ENCODE assay signal across 13 cellular contexts in genomic region chr17:7017827-7018200, GRCh38. TPM values are rescaled to one million over a fixed set of nuclear protein-coding genes. Genes with fewer than 3 reads are reported as not detected.
A peak's percentile ranks its signal among the peaks of the same experiment; 100 is the strongest.
DNase-seq lines count a peak whose midpoint lies in the region; ATAC-seq, FAIRE-seq and TF ChIP-seq lines count a peak whose summit lies in the region.
"Had no signal": no experiment of that assay in that cellular context is flagged by ENCODE, and none has a peak within 500 bp of the region (broad histone marks: within the 10 kb centered on the region; RNA-seq: fewer than 3 reads in every experiment).

No MANE protein-coding gene starts in this region.

- no peak overlapping the region for H4K5ac ChIP-seq in H1 (ENCODE audit: insufficient read length, low read depth, low read length)

- H3K4ac ChIP-seq in H1 (replicated peaks; ENCODE audit: insufficient read length, low read depth, low read length), result no peak overlapping the region

- H4K20me1 ChIP-seq in H1 (replicated peaks in 1 of 2; ENCODE audit: control insufficient read depth in 1 of 2, insufficient read depth in 2 of 2, low read length in 2 of 2), result no peaks in the 10 kb centered on the region

- TF ChIP-seq EP300 in H1 (IDR thresholded peaks at IDR 0.05; ENCODE audit: borderline replicate concordance in 1 of 2, low read depth in 2 of 2, low read length in 2 of 2), result no peak

- H3K4me1 Mint-ChIP-seq in CD8-positive, alpha-beta T cell (ENCODE audit: low read depth), result peaks cover 70% of the 10 kb centered on the region
- peaks cover 65% of the 10 kb centered on the region for H3K4me1 Mint-ChIP-seq in T-helper 2 cell treated with Interferon-gamma antibody and Interleukin-4, amounts not matched to agents 5 μg/mL and 100 μg/mL, for 36 hours (ENCODE audit: low read depth)

- no peak overlapping the region for H3K14ac ChIP-seq in H1 (ENCODE audit: insufficient read length)

- H3K4me1 ChIP-seq in CD8-positive, alpha-beta T cell (ENCODE audit: insufficient read depth, low read length), result peaks cover 57% of the 10 kb centered on the region
- H3K4me1 ChIP-seq in H1 (replicated peaks in 1 of 4; ENCODE audit: control insufficient read depth in 3 of 4, insufficient read depth in 4 of 4, low read length in 3 of 4) (peaks cover 0 to 30% (median 16%) of the 10 kb centered on the region in 4 experiments; a peak in 6 of 7 replicates), rectal smooth muscle tissue (ENCODE audit: control insufficient read depth, insufficient read depth, low read length) (peaks cover 28% of the 10 kb centered on the region)

- FAIRE-seq in H1 (lab: Jason Lieb, UNC), result no peak

- H2AK5ac ChIP-seq in H1 (ENCODE audit: low read depth, low read length), result no peak overlapping the region

- H3K56ac ChIP-seq in H1 (replicated peaks; ENCODE audit: insufficient read length, low read depth, low read length), result no peak overlapping the region

- no peak overlapping the region for H4K91ac ChIP-seq in H1 (replicated peaks; ENCODE audit: insufficient read length, low read length)

- H2BK120ac ChIP-seq in H1 (replicated peaks; ENCODE audit: low read depth, low read length), result no peak overlapping the region

- no peak for TF ChIP-seq POLR2A in H1 (IDR thresholded peaks at IDR 0.05; ENCODE audit: control extremely low read depth in 1 of 2, low read depth in 2 of 2, low read length in 2 of 2)

- DNase-seq in CD8-positive, alpha-beta T cell, result no peak
- peak; percentile 48 for DNase-seq in T-helper 2 cell treated with Interferon-gamma antibody and Interleukin-4, amounts not matched to agents 5 μg/mL and 100 μg/mL, for 36 hours (ENCODE audit: low spot score)
- DNase-seq in H1 (ENCODE audit: low read depth in 1 of 2, low spot score in 2 of 2) (no peak), NCI-H510A treated with DMSO at 0.1 percent for 48 hours (lab: John Stamatoyannopoulos, UW) (no peak)
- no peak for DNase-seq in stimulated activated CD4-positive, alpha-beta T cell treated with anti-CD3 and anti-CD28 coated beads, Interleukin-2, amount 100 ng/mL, for 24 hours
- DNase-seq: Calu3, HCEC 1CT, NCI-H446 treated with DMSO at 0.1 percent for 48 hours, retina had no signal

- no peak overlapping the region; the same call in 1 of the 2 replicates for H4K8ac ChIP-seq in H1 (ENCODE audit: extremely low read depth, insufficient read depth, low read length)

- H2BK15ac ChIP-seq in H1 (ENCODE audit: low read length), result 0 out of 2 replicates have a peak overlapping the region, but pooled peaks have one; percentile 29

- H3K27ac Mint-ChIP-seq in CD8-positive, alpha-beta T cell, result peak overlapping the region; percentile 24
- H3K27ac Mint-ChIP-seq in T-helper 2 cell treated with Interferon-gamma antibody and Interleukin-4, amounts not matched to agents 5 μg/mL and 100 μg/mL, for 36 hours, result peak overlapping the region; percentile 99

- no peak overlapping the region for H3K18ac ChIP-seq in H1 (ENCODE audit: extremely low read depth, low read length)

- H3K23ac ChIP-seq in H1 (ENCODE audit: insufficient read length), result no peak overlapping the region

- H3K36me3 Mint-ChIP-seq in CD8-positive, alpha-beta T cell, result peaks cover 23% of the 10 kb centered on the region
- H3K36me3 Mint-ChIP-seq in T-helper 2 cell treated with Interferon-gamma antibody and Interleukin-4, amounts not matched to agents 5 μg/mL and 100 μg/mL, for 36 hours (ENCODE audit: low read depth), result peaks cover 38% of the 10 kb centered on the region

- no peaks in the 10 kb centered on the region for H3K27me3 Mint-ChIP-seq in CD8-positive, alpha-beta T cell (ENCODE audit: low read depth)
- H3K27me3 Mint-ChIP-seq in T-helper 2 cell treated with Interferon-gamma antibody and Interleukin-4, amounts not matched to agents 5 μg/mL and 100 μg/mL, for 36 hours (ENCODE audit: low read depth), result no peaks in the 10 kb centered on the region

- whole genome bisulfite sequencing in H1 (ENCODE audit: extremely low coverage in 1 of 2, insufficient coverage in 1 of 2, insufficient read length in 1 of 2, insufficient replicate concordance in 2 of 2, low coverage in 1 of 2, low lambda C conversion rate in 2 of 2, missing lambda C conversion rate in 1 of 2), 2 experiments, result 86% methylated on average over 11 of the region's 12 CpGs; no CpG with 5 or more reads in 1 of the 2 experiments

- peak overlapping the region; percentile 5 for H3K4me3 Mint-ChIP-seq in CD8-positive, alpha-beta T cell
- H3K4me3 Mint-ChIP-seq in T-helper 2 cell treated with Interferon-gamma antibody and Interleukin-4, amounts not matched to agents 5 μg/mL and 100 μg/mL, for 36 hours, result peak overlapping the region; percentile 93

- no peak overlapping the region for H3K4me3 ChIP-seq in CD8-positive, alpha-beta T cell (ENCODE audit: low read depth, low read length)
- H3K4me3 ChIP-seq in H1 (ENCODE audit: extremely low read depth in 1 of 4, insufficient read depth in 2 of 4, low read depth in 3 of 4, low read length in 4 of 4), result no peak overlapping the region
- H3K4me3 ChIP-seq in rectal smooth muscle tissue (ENCODE audit: low read length), result peak overlapping the region; percentile 79

- no peak overlapping the region for H3K27ac ChIP-seq in CD8-positive, alpha-beta T cell (ENCODE audit: low read depth, low read length)
- H3K27ac ChIP-seq in H1 (ENCODE audit: low read depth, low read length) (no peak overlapping the region), rectal smooth muscle tissue (ENCODE audit: low read depth, low read length) (peak overlapping the region; percentile 91)

- H3K36me3 ChIP-seq in CD8-positive, alpha-beta T cell (ENCODE audit: insufficient read depth, low read length), result no peaks in the 10 kb centered on the region
- H3K36me3 ChIP-seq in H1 (ENCODE audit: control insufficient read depth in 2 of 4, insufficient read depth in 4 of 4, low read length in 3 of 4) (peaks cover 0 to 4% (median 2%) of the 10 kb centered on the region in 4 experiments; a peak in 3 of 8 replicates), rectal smooth muscle tissue (ENCODE audit: control insufficient read depth, insufficient read depth, low read length) (peaks cover 6% of the 10 kb centered on the region)

- peaks cover 16% of the 10 kb centered on the region for H3K23me2 ChIP-seq in H1 (ENCODE audit: low read depth, low read length)

- no peak overlapping the region for H3K9ac ChIP-seq in H1 (replicated peaks in 1 of 4; ENCODE audit: extremely low read depth in 1 of 4, low read depth in 3 of 4, low read length in 3 of 4)
- H3K9ac ChIP-seq in rectal smooth muscle tissue (ENCODE audit: low read length), result peak overlapping the region; percentile 51

- H2BK20ac ChIP-seq in H1 (ENCODE audit: low read length), result no peak overlapping the region

- POLR2A ChIA-PET in CD8-positive, alpha-beta T cell (lab: Charles Lee), result no interaction called here
- POLR2A ChIA-PET in H1 (lab: Charles Lee; ENCODE audit: partially characterized antibody), result no interaction called here

- H3K9me3 ChIP-seq in CD8-positive, alpha-beta T cell (ENCODE audit: low read length), result no peaks in the 10 kb centered on the region
- H3K9me3 ChIP-seq in H1 (ENCODE audit: insufficient read depth in 2 of 2, low read depth in 1 of 2, low read length in 1 of 2), result no peaks in the 10 kb centered on the region

- ATAC-seq in CD8-positive, alpha-beta T cell, result no peak
- no peak for ATAC-seq in GM21423 (IDR thresholded peaks at IDR 0.05; ENCODE audit: unreplicated experiment)
- no peak for ATAC-seq in HG03196 (IDR thresholded peaks at IDR 0.05; ENCODE audit: unreplicated experiment)

- H3K4me2 ChIP-seq in H1 (ENCODE audit: insufficient read depth in 1 of 2, low read depth in 2 of 2, low read length in 2 of 2), result no peak overlapping the region

- no peak overlapping the region for H2BK5ac ChIP-seq in H1 (ENCODE audit: low read depth, low read length)

- CTCF ChIA-PET in CD8-positive, alpha-beta T cell (lab: Charles Lee), result interaction anchor here (6.6 to 11.2 kb wide), 2 partner anchors 103 to 107 kb away, joined by 50 to 106 read pairs; no protein-coding TSS in a partner anchor
- CTCF ChIA-PET in H1 (lab: Charles Lee; ENCODE audit: partially characterized antibody), result interaction anchor here (0.6 to 1.3 kb wide), 2 partner anchors 107 to 1102 kb away, joined by 3 to 7 read pairs; no protein-coding TSS in a partner anchor

- H3K27me3 ChIP-seq in CD8-positive, alpha-beta T cell (ENCODE audit: insufficient read depth, low read length), result no peaks in the 10 kb centered on the region
- H3K27me3 ChIP-seq in H1 (replicated peaks in 1 of 4; ENCODE audit: control insufficient read depth in 3 of 4, extremely low read depth in 1 of 4, insufficient read depth in 3 of 4, low read length in 3 of 4) (peaks cover 0 to 12% (median 10%) of the 10 kb centered on the region in 4 experiments; a peak in 6 of 7 replicates), rectal smooth muscle tissue (ENCODE audit: control insufficient read depth, insufficient read depth, low read length) (peaks cover 4% of the 10 kb centered on the region)

- intact Hi-C loops in CD8-positive, alpha-beta T cell (cut with DNase I, micrococcal nuclease), result loop anchor here in 1 of 2 experiments (10.0 kb wide), 2 partner anchors 1367 to 1433 kb away; partner anchors contain the start of genes NLRP1 and RPL26

- H2BK12ac ChIP-seq in H1 (ENCODE audit: low read depth, low read length), result no peak overlapping the region

- H3K79me2 ChIP-seq in H1 (ENCODE audit: control insufficient read depth in 1 of 2, insufficient read depth in 2 of 2, low read length in 2 of 2), result peaks cover 0 to 11% of the 10 kb centered on the region in 2 experiments; a peak in 2 of 4 replicates

- no peak overlapping the region for H2AFZ ChIP-seq in H1 (ENCODE audit: low read length)

- H3K79me1 ChIP-seq in H1 (ENCODE audit: low read depth, low read length), result no peaks in the 10 kb centered on the region

- no peak for TF ChIP-seq CTCF in CD8-positive, alpha-beta T cell (IDR thresholded peaks at IDR 0.05)
- TF ChIP-seq CTCF in H1 (IDR thresholded peaks at IDR 0.05; ENCODE audit: control extremely low read depth in 1 of 3, insufficient read depth in 1 of 3, low read depth in 1 of 3, low read length in 3 of 3), result no peak

- TF ChIP-seq RAD21 in H1 (IDR thresholded peaks at IDR 0.05 in 1 of 2, conservative IDR thresholded peaks at IDR 0.05 in 1 of 2; ENCODE audit: low read depth in 2 of 2, low read length in 2 of 2), result no peak

- H3K9me3 Mint-ChIP-seq in CD8-positive, alpha-beta T cell, result no peaks in the 10 kb centered on the region
- H3K9me3 Mint-ChIP-seq in T-helper 2 cell treated with Interferon-gamma antibody and Interleukin-4, amounts not matched to agents 5 μg/mL and 100 μg/mL, for 36 hours, result no peaks in the 10 kb centered on the region

RNA-seq across cellular contexts. Expression of gene BCL6B, which starts 5.0 kb away (rescaled TPM):
- total RNA-seq in CD8-positive, alpha-beta T cell, result not detected
- 7.4 and 8.7 TPM in 2 replicates for total RNA-seq in H1 (2021; fragmentation: NEBNext Ultra II Directional; extraction: Animal tissue kit (Norgen Biotek cat#: 25700))
- polyA plus RNA-seq in H1 (2011; rRNA removed), result 6.6 and 7.0 TPM in 2 replicates
- 3.5 TPM for polyA plus RNA-seq in H1 (2011; cell fraction: cytosol; rRNA removed)
- polyA plus RNA-seq in H1 (2011; cell fraction: nucleus; rRNA removed), result 10.1 TPM
- 8.1 to 10.9 TPM (median 8.9 TPM) in 4 replicates for polyA plus RNA-seq in H1 (2012, experiment 1 of 2)
- 8.4 TPM for polyA plus RNA-seq in H1 (2012, experiment 2 of 2)
- polyA plus RNA-seq in H1 (2013, experiment 1 of 2), result 5.3 TPM
- polyA plus RNA-seq in H1 (2013, experiment 2 of 2), result 4.8 TPM
- polyA minus RNA-seq in H1 (2011; rRNA and poly(A)+ RNA removed), result 3.6 and 6.1 TPM in 2 replicates
- polyA minus RNA-seq in H1 (2011; cell fraction: cytosol; rRNA and poly(A)+ RNA removed), result 4.3 TPM
- polyA minus RNA-seq in H1 (2011; cell fraction: nucleus; rRNA and poly(A)+ RNA removed), result 8.0 TPM
- total RNA-seq: Calu3 had no signal

RNA-seq across cellular contexts. Expression of gene RNASEK, which starts 5.4 kb away (rescaled TPM):
- 100 to 1,000 TPM in 1 of 2 experiments, 10 to 100 TPM in 1; 96.3 to 101 TPM for total RNA-seq in CD8-positive, alpha-beta T cell
- total RNA-seq in H1 (2021; fragmentation: NEBNext Ultra II Directional; extraction: Animal tissue kit (Norgen Biotek cat#: 25700)), result 149 and 159 TPM in 2 replicates
- polyA plus RNA-seq in H1 (2011; rRNA removed), result 133 and 147 TPM in 2 replicates
- polyA plus RNA-seq in H1 (2011; cell fraction: cytosol; rRNA removed), result 102 TPM
- polyA plus RNA-seq in H1 (2011; cell fraction: nucleus; rRNA removed), result 164 TPM
- polyA plus RNA-seq in H1 (2012, experiment 1 of 2), result 283 to 334 TPM (median 310 TPM) in 4 replicates
- 974 TPM for polyA plus RNA-seq in H1 (2012, experiment 2 of 2)
- polyA plus RNA-seq in H1 (2013, experiment 1 of 2), result 394 TPM
- polyA plus RNA-seq in H1 (2013, experiment 2 of 2), result 462 TPM
- 33.1 and 47.8 TPM in 2 replicates for polyA minus RNA-seq in H1 (2011; rRNA and poly(A)+ RNA removed)
- polyA minus RNA-seq in H1 (2011; cell fraction: cytosol; rRNA and poly(A)+ RNA removed), result 88.6 TPM
- polyA minus RNA-seq in H1 (2011; cell fraction: nucleus; rRNA and poly(A)+ RNA removed), result 38.3 TPM

RNA-seq across cellular contexts. Expression of gene SLC16A13, which starts 18.0 kb away (rescaled TPM):
- total RNA-seq in CD8-positive, alpha-beta T cell, result 1 to 10 TPM; 1.8 to 1.9 TPM
- 4.7 and 5.8 TPM in 2 replicates for total RNA-seq in H1 (2021; fragmentation: NEBNext Ultra II Directional; extraction: Animal tissue kit (Norgen Biotek cat#: 25700))
- polyA plus RNA-seq in H1 (2011; rRNA removed), result 5.4 and 7.7 TPM in 2 replicates
- polyA plus RNA-seq in H1 (2011; cell fraction: cytosol; rRNA removed), result 2.0 TPM
- polyA plus RNA-seq in H1 (2011; cell fraction: nucleus; rRNA removed), result 5.5 TPM
- polyA plus RNA-seq in H1 (2012, experiment 1 of 2), result 3.7 to 6.5 TPM (median 5.0 TPM) in 4 replicates
- polyA plus RNA-seq in H1 (2012, experiment 2 of 2), result 5.2 TPM
- polyA plus RNA-seq in H1 (2013, experiment 1 of 2), result 6.3 TPM
- 7.1 TPM for polyA plus RNA-seq in H1 (2013, experiment 2 of 2)
- 5.3 and 6.2 TPM in 2 replicates for polyA minus RNA-seq in H1 (2011; rRNA and poly(A)+ RNA removed)
- polyA minus RNA-seq in H1 (2011; cell fraction: cytosol; rRNA and poly(A)+ RNA removed), result 2.1 TPM
- 8.0 TPM for polyA minus RNA-seq in H1 (2011; cell fraction: nucleus; rRNA and poly(A)+ RNA removed)

RNA-seq across cellular contexts. Expression of gene ALOX12, which starts 22.0 kb away (rescaled TPM):
- not detected for total RNA-seq in CD8-positive, alpha-beta T cell
- 1.4 and 2.0 TPM in 2 replicates for total RNA-seq in H1 (2021; fragmentation: NEBNext Ultra II Directional; extraction: Animal tissue kit (Norgen Biotek cat#: 25700))
- polyA plus RNA-seq in H1 (2011; rRNA removed), result 1.3 and 1.4 TPM in 2 replicates
- polyA plus RNA-seq in H1 (2011; cell fraction: cytosol; rRNA removed), result 1.4 TPM
- 1.8 TPM for polyA plus RNA-seq in H1 (2011; cell fraction: nucleus; rRNA removed)
- polyA plus RNA-seq in H1 (2012, experiment 1 of 2), result 0.84 to 2.8 TPM (median 1.9 TPM) in 4 replicates
- polyA plus RNA-seq in H1 (2012, experiment 2 of 2), result 1.8 TPM
- polyA plus RNA-seq in H1 (2013, experiment 1 of 2), result 0.30 TPM
- polyA plus RNA-seq in H1 (2013, experiment 2 of 2), result 0.37 TPM
- 0.50 and 0.88 TPM in 2 replicates for polyA minus RNA-seq in H1 (2011; rRNA and poly(A)+ RNA removed)
- polyA minus RNA-seq in H1 (2011; cell fraction: cytosol; rRNA and poly(A)+ RNA removed), result 0.81 TPM
- polyA minus RNA-seq in H1 (2011; cell fraction: nucleus; rRNA and poly(A)+ RNA removed), result 0.30 TPM
- total RNA-seq: Calu3; T-helper 2 cell treated with Interferon-gamma antibody and Interleukin-4, amounts not matched to agents 100 ng/mL and 5 ng/mL, for 36 hours had no signal

RNA-seq across cellular contexts. Expression of gene SLC16A11, which starts 26.1 kb away (rescaled TPM):
- 1 to 10 TPM; 1.2 to 1.3 TPM for total RNA-seq in CD8-positive, alpha-beta T cell
- 0.35 and 0.67 TPM in 2 replicates for total RNA-seq in H1 (2021; fragmentation: NEBNext Ultra II Directional; extraction: Animal tissue kit (Norgen Biotek cat#: 25700))
- 0.39 and 0.85 TPM in 2 replicates for polyA plus RNA-seq in H1 (2011; rRNA removed)
- 0.47 TPM for polyA plus RNA-seq in H1 (2011; cell fraction: cytosol; rRNA removed)
- polyA plus RNA-seq in H1 (2011; cell fraction: nucleus; rRNA removed), result 2.1 TPM
- polyA plus RNA-seq in H1 (2012, experiment 1 of 2), result 0.19 to 0.96 TPM (median 0.62 TPM) in 4 replicates
- polyA plus RNA-seq in H1 (2012, experiment 2 of 2), result 0.34 TPM
- 0.65 TPM for polyA plus RNA-seq in H1 (2013, experiment 1 of 2)
- 0.57 TPM for polyA plus RNA-seq in H1 (2013, experiment 2 of 2)
- 0.10 TPM in 1 of 2 replicates, not detected in the other for polyA minus RNA-seq in H1 (2011; rRNA and poly(A)+ RNA removed)
- polyA minus RNA-seq in H1 (2011; cell fraction: cytosol; rRNA and poly(A)+ RNA removed), result not detected
- 0.90 TPM for polyA minus RNA-seq in H1 (2011; cell fraction: nucleus; rRNA and poly(A)+ RNA removed)
- total RNA-seq: Calu3 had no signal
